In genomic region chr12:114528766-114529165, GRCh38 we compare ENCODE assay signal across 7 cellular contexts.
"Had no signal": no experiment of that assay in that cellular context is flagged by ENCODE, and none has a peak within 500 bp of the region (broad histone marks: within the 10 kb centered on the region; RNA-seq: fewer than 3 reads in every experiment).

No MANE protein-coding gene starts in this region.

- DNase-seq: H9, HCEC 1CT, IMR-90 had no signal

- ATAC-seq: GM23338 had no signal

- H3K4me2 ChIP-seq: GM23338 had no signal

- H3K4me3 ChIP-seq: GM23338 had no signal

- FAIRE-seq: H1, H54, HTR-8/SVneo had no signal
